Comparison of ENCODE assay signal across 20 cellular contexts in genomic region chr3:179528786-179529185, GRCh38. TPM values are rescaled to one million over a fixed set of nuclear protein-coding genes. Genes with fewer than 3 reads are reported as not detected.
DNase-seq lines count a peak whose midpoint lies in the region; ATAC-seq and TF ChIP-seq lines count a peak whose summit lies in the region.
"Had no signal": no experiment of that assay in that cellular context is flagged by ENCODE, and none has a peak within 500 bp of the region (broad histone marks: within the 10 kb centered on the region; RNA-seq: fewer than 3 reads in every experiment).

No MANE protein-coding gene starts in this region.

- intact Hi-C loops in HCT116 (cut with micrococcal nuclease), result no loop called here
- intact Hi-C loops in PC-3 (cut with micrococcal nuclease), result no loop called here

- H3K9me3 ChIP-seq in HCT116 (ENCODE audit: control insufficient read depth in 1 of 2, insufficient read depth in 1 of 2, low read depth in 1 of 2, low read length in 2 of 2) (no peaks in the 10 kb centered on the region), PC-3 (ENCODE audit: low read length) (no peaks in the 10 kb centered on the region), neural progenitor cell (ENCODE audit: low read depth) (no peaks in the 10 kb centered on the region)
- H3K9me3 ChIP-seq: esophagus muscularis mucosa, heart left ventricle, MG63, spleen had no signal

- peaks cover 3% of the 10 kb centered on the region for H3K9me3 Mint-ChIP-seq in neural progenitor cell
- H3K9me3 Mint-ChIP-seq: activated naive CD8-positive, alpha-beta T cell treated with anti-CD3 and anti-CD28 coated beads, Interleukin-2, amount 10 ng/mL, durations not matched to agents 7 days and 5 days; natural killer cell; T-helper 2 cell treated with Interferon-gamma antibody and Interleukin-4, amounts not matched to agents 5 μg/mL and 100 μg/mL, for 36 hours had no signal

- no peaks in the 10 kb centered on the region for H3K36me3 Mint-ChIP-seq in neural progenitor cell
- H3K36me3 Mint-ChIP-seq: activated naive CD8-positive, alpha-beta T cell treated with anti-CD3 and anti-CD28 coated beads, Interleukin-2, amount 10 ng/mL, durations not matched to agents 7 days and 5 days; natural killer cell had no signal

- no peak for TF ChIP-seq RAD21 in HCT116 (IDR thresholded peaks at IDR 0.05; ENCODE audit: low read depth)

- H3K36me3 ChIP-seq in HCT116 (ENCODE audit: control insufficient read depth in 1 of 2, insufficient read depth in 2 of 2, low read length in 2 of 2) (no peaks in the 10 kb centered on the region), PC-3 (ENCODE audit: low read depth, low read length) (no peaks in the 10 kb centered on the region), neural progenitor cell (no peaks in the 10 kb centered on the region)
- H3K36me3 ChIP-seq: esophagus muscularis mucosa, heart left ventricle, MG63, spleen had no signal

- no peak overlapping the region for H3K4me2 ChIP-seq in HCT116 (ENCODE audit: low read length)
- H3K4me2 ChIP-seq in PC-3 (ENCODE audit: low read length), result no peak overlapping the region
- no peak overlapping the region for H3K4me2 ChIP-seq in neural progenitor cell

- DNase-seq in HCT116 (ENCODE audit: low read depth, low spot score), result no peak
- DNase-seq in PC-3, result peak; percentile 37
- peak; percentile 49 for DNase-seq in epithelial cell of prostate (ENCODE audit: low read depth, low spot score)
- no peak for DNase-seq in neural progenitor cell (ENCODE audit: low spot score)
- no peak for DNase-seq in iPS-NIHi11 (ENCODE audit: low spot score)
- DNase-seq in AML-193 (lab: John Stamatoyannopoulos, UW), result no peak
- no peak for DNase-seq in foreskin melanocyte
- DNase-seq: activated naive CD8-positive, alpha-beta T cell treated with anti-CD3 and anti-CD28 coated beads, Interleukin-2, amount 10 ng/mL, durations not matched to agents 7 days and 5 days; COR-L47; dorsolateral prefrontal cortex; heart left ventricle; MG63; natural killer cell; NCI-H187; NCI-H524 treated with DMSO at 0.1 percent for 48 hours; spleen had no signal

- H3K9me2 ChIP-seq in HCT116 (ENCODE audit: insufficient read depth) (no peaks in the 10 kb centered on the region), PC-3 (replicated peaks; ENCODE audit: low read length) (no peaks in the 10 kb centered on the region)

- peaks cover 4% of the 10 kb centered on the region for H3K27me3 Mint-ChIP-seq in neural progenitor cell (ENCODE audit: insufficient read depth, low read depth)

- TF ChIP-seq POLR2A in HCT116 (IDR thresholded peaks at IDR 0.05; ENCODE audit: borderline replicate concordance, extremely low read depth, insufficient read depth, insufficient read length), result no peak

- H3K27me3 ChIP-seq in HCT116 (ENCODE audit: insufficient read depth, low read length) (0 out of 2 replicates have a peak, but pooled peaks cover 3% of the 10 kb centered on the region), PC-3 (ENCODE audit: low read length) (peaks cover 17% of the 10 kb centered on the region), neural progenitor cell (no peaks in the 10 kb centered on the region)
- H3K27me3 ChIP-seq: dorsolateral prefrontal cortex, esophagus muscularis mucosa, heart left ventricle, spleen had no signal

- peak overlapping the region; percentile 9 for H3K27ac Mint-ChIP-seq in neural progenitor cell
- H3K27ac Mint-ChIP-seq: activated naive CD8-positive, alpha-beta T cell treated with anti-CD3 and anti-CD28 coated beads, Interleukin-2, amount 10 ng/mL, durations not matched to agents 7 days and 5 days; natural killer cell; T-helper 2 cell treated with Interferon-gamma antibody and Interleukin-4, amounts not matched to agents 5 μg/mL and 100 μg/mL, for 36 hours had no signal

- H3K79me2 ChIP-seq in HCT116 (ENCODE audit: insufficient read depth, low read length), result no peaks in the 10 kb centered on the region
- no peaks in the 10 kb centered on the region for H3K79me2 ChIP-seq in PC-3 (ENCODE audit: low read length)
- H3K79me2 ChIP-seq in neural progenitor cell (ENCODE audit: low read depth), result no peaks in the 10 kb centered on the region

- CTCF ChIA-PET in HCT116 (lab: Charles Lee), result no interaction called here
- CTCF ChIA-PET in PC-3 (lab: Charles Lee), result interaction anchor here (0.6 kb wide), 1 partner anchor 79 kb away, joined by 3 read pairs; no protein-coding TSS in a partner anchor

- POLR2A ChIA-PET in HCT116 (lab: Charles Lee), result no interaction called here
- POLR2A ChIA-PET in PC-3 (lab: Charles Lee; ENCODE audit: unreplicated experiment), result no interaction called here

- H4K20me1 ChIP-seq in HCT116 (ENCODE audit: insufficient read depth) (no peaks in the 10 kb centered on the region), PC-3 (ENCODE audit: low read length) (no peaks in the 10 kb centered on the region), neural progenitor cell (ENCODE audit: low read depth) (no peaks in the 10 kb centered on the region)

- RAD21 ChIA-PET in HCT116 (lab: Charles Lee; ENCODE audit: low non-redundant PET in 1 of 2, low total read pairs in 2 of 2, uncharacterized antibody in 2 of 2, unreplicated experiment in 2 of 2), result no interaction called here

- ATAC-seq in HCT116, result no peak
- peak; percentile 76 for ATAC-seq in PC-3
- no peak for ATAC-seq in GM19351 (IDR thresholded peaks at IDR 0.05; ENCODE audit: unreplicated experiment)
- ATAC-seq: activated CD4-positive, CD25-positive, alpha-beta regulatory T cell treated with anti-CD3 and anti-CD28 coated beads, Interleukin-2, amount 50 U/mL, for 24 hours; heart left ventricle; natural killer cell had no signal

- H3F3A ChIP-seq in PC-3 (ENCODE audit: low read length, unreplicated experiment), result no peaks in the 10 kb centered on the region
- peaks cover 15% of the 10 kb centered on the region for H3F3A ChIP-seq in neural progenitor cell (ENCODE audit: low read depth)

- H3K4me3 Mint-ChIP-seq in neural progenitor cell, result no peak overlapping the region
- H3K4me3 Mint-ChIP-seq: activated naive CD8-positive, alpha-beta T cell treated with anti-CD3 and anti-CD28 coated beads, Interleukin-2, amount 10 ng/mL, durations not matched to agents 7 days and 5 days; natural killer cell; T-helper 2 cell treated with Interferon-gamma antibody and Interleukin-4, amounts not matched to agents 5 μg/mL and 100 μg/mL, for 36 hours had no signal

- H3K4me1 ChIP-seq in HCT116 (ENCODE audit: control insufficient read depth in 1 of 2, insufficient read depth in 2 of 2, low read length in 2 of 2), result peaks cover 3 to 8% of the 10 kb centered on the region in 2 experiments; a peak in 2 of 4 replicates
- H3K4me1 ChIP-seq in PC-3 (ENCODE audit: insufficient read depth, low read length), result 0 out of 2 replicates have a peak, but pooled peaks cover 10% of the 10 kb centered on the region
- peaks cover 28% of the 10 kb centered on the region for H3K4me1 ChIP-seq in neural progenitor cell

- H3K4me3 ChIP-seq in HCT116 (replicated peaks in 1 of 2; ENCODE audit: low read depth in 1 of 2, low read length in 2 of 2) (no peak overlapping the region), PC-3 (ENCODE audit: low read length) (no peak overlapping the region), neural progenitor cell (no peak overlapping the region)
- H3K4me3 ChIP-seq: dorsolateral prefrontal cortex, esophagus muscularis mucosa, heart left ventricle, MG63, spleen had no signal

- H3K4me1 Mint-ChIP-seq in neural progenitor cell, result peaks cover 37% of the 10 kb centered on the region
- H3K4me1 Mint-ChIP-seq: activated naive CD8-positive, alpha-beta T cell treated with anti-CD3 and anti-CD28 coated beads, Interleukin-2, amount 10 ng/mL, durations not matched to agents 7 days and 5 days; natural killer cell had no signal

- H3K9ac ChIP-seq in HCT116 (ENCODE audit: low read length) (no peak overlapping the region), PC-3 (ENCODE audit: low read length) (no peak overlapping the region), neural progenitor cell (no peak overlapping the region)

- H2AFZ ChIP-seq in HCT116 (ENCODE audit: low read depth, low read length, poor library complexity, severe bottlenecking) (peak overlapping the region; percentile 26), PC-3 (ENCODE audit: low read length) (no peak overlapping the region), neural progenitor cell (replicated peaks) (no peak overlapping the region)

- no peak overlapping the region for H3K27ac ChIP-seq in HCT116 (ENCODE audit: low read depth, low read length)
- no peak overlapping the region for H3K27ac ChIP-seq in PC-3 (ENCODE audit: low read length)
- H3K27ac ChIP-seq in epithelial cell of prostate, result no peak overlapping the region
- H3K27ac ChIP-seq in neural progenitor cell, result no peak overlapping the region
- H3K27ac ChIP-seq: dorsolateral prefrontal cortex, spleen had no signal

- TF ChIP-seq CTCF in HCT116 (IDR thresholded peaks at IDR 0.05 in 2 of 3, conservative IDR thresholded peaks at IDR 0.05 in 1 of 3; ENCODE audit: borderline replicate concordance in 1 of 3, insufficient read depth in 1 of 3, low read depth in 2 of 3, low read length in 2 of 3), result no peak
- no peak for TF ChIP-seq CTCF in PC-3 (conservative IDR thresholded peaks at IDR 0.05; ENCODE audit: low read depth, low read length)
- TF ChIP-seq CTCF in neural progenitor cell (IDR thresholded peaks at IDR 0.05), result no peak

- no TSS peak for BruUV-seq in HCT116 (replicated peaks; lab: Mats Ljungman, UMichigan)
- BruUV-seq in PC-3 (replicated peaks; lab: Mats Ljungman, UMichigan), result no TSS peak

TF ChIP-seq in HCT116, 20 proteins besides CTCF, POLR2A, EP300 and RAD21 (continues in another document):
- TF ChIP-seq EZH2 (IDR thresholded peaks at IDR 0.05), result no peak
- no peak for TF ChIP-seq YY1 (IDR thresholded peaks at IDR 0.05; ENCODE audit: extremely low read depth, insufficient replicate concordance, low read depth, low read length)
- TF ChIP-seq FOSL1 (IDR thresholded peaks at IDR 0.05; ENCODE audit: low read depth), result no peak
- TF ChIP-seq ZFX (IDR thresholded peaks at IDR 0.05), result no peak
- TF ChIP-seq ATF3 (IDR thresholded peaks at IDR 0.05), result no peak

RNA-seq across cellular contexts. Expression of gene ACTL6A, which starts 33.9 kb away (rescaled TPM):
- total RNA-seq in HCT116 (2021; ENCODE audit: unreplicated experiment), result 61.9 TPM
- 37.9 and 48.5 TPM in 2 replicates for polyA plus RNA-seq in HCT116 (2012)
- 102 and 105 TPM in 2 replicates for total RNA-seq in PC-3 (2014; rRNA removed)
- total RNA-seq in neural progenitor cell (ENCODE audit: low replicate concordance), result 139 and 155 TPM in 2 replicates

Comparison
In these comparisons a context has a peak if more than half of its experiments do, and no peak if none do; other contexts are left out.
1. DNase-seq: peak in PC-3 (single experiment) and epithelial cell of prostate (single experiment); none in HCT116 (single experiment), neural progenitor cell (single experiment), iPS-NIHi11 (single experiment), AML-193 (0 of 2) and foreskin melanocyte (single experiment).